11 cellular contexts compared by ENCODE assay signal in the genomic region with DNA sequence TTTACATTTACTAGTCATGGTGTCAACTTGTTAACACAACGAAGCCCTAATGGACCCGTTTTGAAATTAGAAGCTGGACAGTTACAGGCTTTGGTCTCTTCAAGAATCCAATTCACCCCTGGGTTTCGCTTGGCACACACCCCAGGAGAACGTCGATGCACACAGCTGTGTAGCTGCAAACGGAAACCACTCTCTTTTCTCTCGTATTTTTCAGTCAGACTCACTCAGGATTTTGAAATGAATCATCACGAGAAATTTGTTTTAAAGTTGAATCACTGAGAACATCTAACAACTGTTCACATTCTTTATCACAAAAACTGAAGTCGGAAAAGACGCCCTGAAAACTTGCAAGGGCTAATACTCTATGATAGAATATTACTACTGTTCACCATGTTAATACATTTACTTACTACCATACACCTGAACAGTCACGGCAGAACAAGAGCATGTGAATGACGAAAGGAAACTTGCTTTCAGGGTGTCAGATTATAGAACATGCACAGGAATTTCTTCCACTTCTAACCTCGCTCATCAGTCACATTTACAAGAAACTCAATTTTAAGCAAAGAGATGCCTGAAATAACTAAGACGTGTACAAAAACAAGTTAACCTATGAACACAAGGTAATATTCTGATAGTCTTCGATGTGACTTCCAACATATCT. TPM values are rescaled to one million over a fixed set of nuclear protein-coding genes. Genes with fewer than 3 reads are reported as not detected.
DNase-seq lines count a peak whose midpoint lies in the region; ATAC-seq, FAIRE-seq and TF ChIP-seq lines count a peak whose summit lies in the region.
"Had no signal": no experiment of that assay in that cellular context is flagged by ENCODE, and none has a peak within 500 bp of the region (broad histone marks: within the 10 kb centered on the region; RNA-seq: fewer than 3 reads in every experiment).

No MANE protein-coding gene starts in this region.

- TF ChIP-seq POLR2A in A549 (IDR thresholded peaks at IDR 0.05; ENCODE audit: low read length) (no peak), GM18505 (IDR thresholded peaks at IDR 0.05; ENCODE audit: borderline replicate concordance, extremely low read depth, insufficient read depth, insufficient read length) (no peak)

- no peak for TF ChIP-seq CTCF in A549 (IDR thresholded peaks at IDR 0.05)
- no peak for TF ChIP-seq CTCF in SU-DHL-6 (IDR thresholded peaks at IDR 0.05; ENCODE audit: insufficient read depth, low read length, poor library complexity, severe bottlenecking)
- TF ChIP-seq CTCF in left ventricle myocardium inferior (IDR thresholded peaks at IDR 0.05; ENCODE audit: borderline replicate concordance): no peak

- no peaks in the 10 kb centered on the region for H3K36me3 ChIP-seq in SU-DHL-6 (ENCODE audit: low read length)
- no peaks in the 10 kb centered on the region for H3K36me3 ChIP-seq in left ventricle myocardium inferior

- H3K4me2 ChIP-seq in A549 (peak overlapping the region; percentile 50), SU-DHL-6 (ENCODE audit: low read depth, low read length, poor library complexity, severe bottlenecking) (peak overlapping the region; percentile 62)

- H3F3A ChIP-seq in SU-DHL-6 (ENCODE audit: insufficient read depth): peaks cover 44% of the 10 kb centered on the region

- intact Hi-C loops in left ventricle myocardium inferior (cut with micrococcal nuclease): no loop called here

- H3K27me3 ChIP-seq in SU-DHL-6 (ENCODE audit: low read length) (no peaks in the 10 kb centered on the region), left ventricle myocardium inferior (ENCODE audit: low read depth) (peaks cover 22% of the 10 kb centered on the region)

- no peaks in the 10 kb centered on the region for H3K79me2 ChIP-seq in SU-DHL-6 (ENCODE audit: insufficient read depth, low read length)

- no peaks in the 10 kb centered on the region for H4K20me1 ChIP-seq in SU-DHL-6 (ENCODE audit: low read depth, low read length)

- POLR2A ChIA-PET in A549 (lab: Yijun Ruan, JAX): no interaction called here

- ATAC-seq in A549 (peak in 1 of 2 experiments; percentile 39; a peak in 2 of 6 replicates), GM18505 (IDR thresholded peaks at IDR 0.05; ENCODE audit: unreplicated experiment) (peak; percentile 58), GM21825 (IDR thresholded peaks at IDR 0.05; ENCODE audit: unreplicated experiment) (no peak), GM18909 (IDR thresholded peaks at IDR 0.05; ENCODE audit: poor library complexity, unreplicated experiment) (no peak)
- ATAC-seq: HCT116 had no signal

- peaks cover 17% of the 10 kb centered on the region; the same call in 2 of the 3 replicates for H3K4me1 ChIP-seq in A549
- peaks cover 10% of the 10 kb centered on the region for H3K4me1 ChIP-seq in left ventricle myocardium inferior

- no peak for TF ChIP-seq EP300 in A549 (IDR thresholded peaks at IDR 0.05)

- no peak for DNase-seq in A549 (ENCODE audit: low read depth in 1 of 2, low spot score in 1 of 2)
- peak; percentile 56 for DNase-seq in left ventricle myocardium inferior
- DNase-seq in LoVo (ENCODE audit: low spot score): no peak
- no peak for DNase-seq in SIG-M5 treated with dmso at 0.1 percent for 504 hours (lab: John Stamatoyannopoulos, UW; ENCODE audit: unreplicated experiment)

- H3K27ac ChIP-seq in A549 (peak overlapping the region in 1 of 2 experiments; percentile 38; a peak in 2 of 6 replicates), SU-DHL-6 (ENCODE audit: low read depth, low read length) (peak overlapping the region; percentile 96), left ventricle myocardium inferior (replicated peaks) (peak overlapping the region; percentile 27)

- 43% methylated on average over 15 of the region's 15 CpGs for WGBS in A549 (ENCODE audit: missing lambda C conversion rate)

- H3K9ac ChIP-seq in SU-DHL-6 (ENCODE audit: low read length): peak overlapping the region; percentile 48

- TF ChIP-seq RAD21 in A549 (conservative IDR thresholded peaks at IDR 0.05 in 1 of 2, IDR thresholded peaks at IDR 0.05 in 1 of 2): no peak

- H3K9me2 ChIP-seq in SU-DHL-6 (replicated peaks; ENCODE audit: insufficient read depth, low read length): no peaks in the 10 kb centered on the region

- H3K9me3 ChIP-seq in A549 (no peaks in the 10 kb centered on the region), SU-DHL-6 (ENCODE audit: insufficient read depth, low read length) (no peaks in the 10 kb centered on the region), left ventricle myocardium inferior (replicated peaks) (no peaks in the 10 kb centered on the region)

- H2AFZ ChIP-seq in SU-DHL-6 (ENCODE audit: low read depth, low read length, severe bottlenecking): no peak overlapping the region

- H3K4me3 ChIP-seq in A549: no peak overlapping the region
- no peak overlapping the region for H3K4me3 ChIP-seq in SU-DHL-6 (ENCODE audit: insufficient read depth, low read length, poor library complexity, severe bottlenecking)
- H3K4me3 ChIP-seq in left ventricle myocardium inferior: no peak overlapping the region

- CTCF ChIA-PET in A549 (lab: Yijun Ruan, JAX): interaction anchor here (0.8 to 3.7 kb wide), 9 partner anchors 9 to 71 kb away, joined by 3 to 19 read pairs (median 4); no protein-coding TSS in a partner anchor

- FAIRE-seq in A549 (lab: Jason Lieb, UNC): peak; percentile 93
- FAIRE-seq: TTC549 had no signal

TF ChIP-seq in A549, 52 proteins besides CTCF, POLR2A, EP300 and RAD21:
- TF ChIP-seq FOSL2 (IDR thresholded peaks at IDR 0.05) (no peak), FOSL2 (CRISPR knock-in tag; IDR thresholded peaks at IDR 0.05) (0 out of 2 replicates have a peak, but pooled peaks have one; percentile 8), TFCP2L1 (CRISPR knock-in tag; IDR thresholded peaks at IDR 0.05) (no peak)

RNA-seq across cellular contexts. Expression of gene PNMA8A, which starts 4.7 kb away (rescaled TPM):
- polyA plus RNA-seq in A549 (2011; rRNA removed): 11.2 and 14.1 TPM in 2 replicates
- 5.0 and 5.6 TPM in 2 replicates for polyA plus RNA-seq in A549 (2012; cell fraction: cytosol; rRNA removed)
- 2.7 and 6.0 TPM in 2 replicates for polyA plus RNA-seq in A549 (2012; cell fraction: nucleus; rRNA removed)
- 14.9 to 17.2 TPM (median 15.4 TPM) in 3 replicates for polyA plus RNA-seq in A549 (2017; fragmentation: RNase III; extraction: RNeasy Plus Mini Kit Qiagen cat#74134 plus additional on column Dnase treatment)
- polyA minus RNA-seq in A549 (2011; rRNA and poly(A)+ RNA removed): 5.2 and 6.0 TPM in 2 replicates
- total RNA-seq in left ventricle myocardium inferior: 8.4 TPM

RNA-seq across cellular contexts. Expression of gene PNMA8B, which starts 29.0 kb away (rescaled TPM):
- polyA plus RNA-seq in A549 (2011; rRNA removed): not detected in 2 replicates
- polyA plus RNA-seq in A549 (2012; cell fraction: cytosol; rRNA removed): not detected in 2 replicates
- not detected in 2 replicates for polyA plus RNA-seq in A549 (2012; cell fraction: nucleus; rRNA removed)
- polyA plus RNA-seq in A549 (2017; fragmentation: RNase III; extraction: RNeasy Plus Mini Kit Qiagen cat#74134 plus additional on column Dnase treatment): not detected in 3 replicates
- polyA minus RNA-seq in A549 (2011; rRNA and poly(A)+ RNA removed): not detected in 2 replicates
- 0.55 TPM for total RNA-seq in left ventricle myocardium inferior

RNA-seq across cellular contexts. Expression of gene PNMA8C, which starts 37.9 kb away (rescaled TPM):
- 0.01 TPM in 1 of 2 replicates, not detected in the other for polyA plus RNA-seq in A549 (2011; rRNA removed)
- polyA plus RNA-seq in A549 (2012; cell fraction: cytosol; rRNA removed): 0.01 TPM in 2 replicates
- 0.04 TPM in 2 replicates for polyA plus RNA-seq in A549 (2012; cell fraction: nucleus; rRNA removed)
- not detected in 3 replicates for polyA plus RNA-seq in A549 (2017; fragmentation: RNase III; extraction: RNeasy Plus Mini Kit Qiagen cat#74134 plus additional on column Dnase treatment)
- 0.08 TPM in 1 of 2 replicates, not detected in the other for polyA minus RNA-seq in A549 (2011; rRNA and poly(A)+ RNA removed)
- total RNA-seq in left ventricle myocardium inferior: not detected
- polyA plus RNA-seq: liver had no signal

RNA-seq across cellular contexts. Expression of gene CCDC8, which starts 53.3 kb away (rescaled TPM):
- polyA plus RNA-seq in A549 (2011; rRNA removed): 0.04 TPM in 1 of 2 replicates, not detected in the other
- polyA plus RNA-seq in A549 (2012; cell fraction: cytosol; rRNA removed): 0.01 TPM in 1 of 2 replicates, not detected in the other
- polyA plus RNA-seq in A549 (2012; cell fraction: nucleus; rRNA removed): 0.04 and 0.05 TPM in 2 replicates
- polyA plus RNA-seq in A549 (2017; fragmentation: RNase III; extraction: RNeasy Plus Mini Kit Qiagen cat#74134 plus additional on column Dnase treatment): 0.03 to 0.08 TPM in 2 of 3 replicates, not detected in the other
- not detected in 2 replicates for polyA minus RNA-seq in A549 (2011; rRNA and poly(A)+ RNA removed)
- total RNA-seq in left ventricle myocardium inferior: 30.8 TPM
